9 cellular contexts compared by ENCODE assay signal in genomic region chr12:116672842-116673516, GRCh38.
DNase-seq lines count a peak whose midpoint lies in the region; ATAC-seq and TF ChIP-seq lines count a peak whose summit lies in the region.
"Had no signal": no experiment of that assay in that cellular context is flagged by ENCODE, and none has a peak within 500 bp of the region (broad histone marks: within the 10 kb centered on the region; RNA-seq: fewer than 3 reads in every experiment).

No MANE protein-coding gene starts in this region.

- in situ Hi-C loops in brain microvascular endothelial cell (cut with HindIII; ENCODE audit: low pct_ligation_motif_present, low sequenced_read_pairs) = no loop called here

- TF ChIP-seq CTCF in brain microvascular endothelial cell (IDR thresholded peaks at IDR 0.05; ENCODE audit: low read depth, low read length, missing control alignments) = no peak

- peak overlapping the region; percentile 10 for H3K4me3 ChIP-seq in naive thymus-derived CD4-positive, alpha-beta T cell (ENCODE audit: low read length)
- H3K4me3 ChIP-seq in brain microvascular endothelial cell (ENCODE audit: low read depth, low read length) = no peak overlapping the region
- H3K4me3 ChIP-seq: lung had no signal

- DNase-seq in MV-4-11 (lab: John Stamatoyannopoulos, UW) = peak; percentile 43
- peak in 6 of 9 donors; percentile 21 to 61 (median 45) for DNase-seq in naive thymus-derived CD4-positive, alpha-beta T cell
- no peak for DNase-seq in NCI-H2196 (lab: John Stamatoyannopoulos, UW; ENCODE audit: unreplicated experiment)
- DNase-seq in brain microvascular endothelial cell = no peak
- DNase-seq in dermis blood vessel endothelial cell = no peak
- DNase-seq: NK-92 treated with Interleukin-12 subunit alpha and Interleukin-12 subunit beta, amount 100 ng/mL, for 24 hours had no signal

- no peaks in the 10 kb centered on the region for H3K27me3 Mint-ChIP-seq in naive thymus-derived CD4-positive, alpha-beta T cell

- no peaks in the 10 kb centered on the region for H3K27me3 ChIP-seq in naive thymus-derived CD4-positive, alpha-beta T cell (ENCODE audit: control insufficient read depth in 2 of 2, insufficient read depth in 2 of 2, low read length in 2 of 2)
- H3K27me3 ChIP-seq in brain microvascular endothelial cell (replicated peaks) = no peaks in the 10 kb centered on the region

- no peaks in the 10 kb centered on the region for H3K36me3 Mint-ChIP-seq in naive thymus-derived CD4-positive, alpha-beta T cell

- peak overlapping the region; percentile 53 for H3K27ac ChIP-seq in naive thymus-derived CD4-positive, alpha-beta T cell (ENCODE audit: low read depth, low read length)
- no peak overlapping the region for H3K27ac ChIP-seq in brain microvascular endothelial cell

- POLR2A ChIA-PET in naive thymus-derived CD4-positive, alpha-beta T cell (lab: Charles Lee) = no interaction called here

- H3K4me1 ChIP-seq in naive thymus-derived CD4-positive, alpha-beta T cell (ENCODE audit: control insufficient read depth in 2 of 2, insufficient read depth in 2 of 2, low read length in 2 of 2) = peaks cover 12 to 21% of the 10 kb centered on the region in 2 donors

- peak overlapping the region; percentile 73 to 93 (median 89) for H3K4me3 Mint-ChIP-seq in naive thymus-derived CD4-positive, alpha-beta T cell

- peak; percentile 59 for ATAC-seq in GM18867 (IDR thresholded peaks at IDR 0.05; ENCODE audit: unreplicated experiment)
- ATAC-seq in HG02610 (IDR thresholded peaks at IDR 0.05; ENCODE audit: unreplicated experiment) = peak; percentile 35
- ATAC-seq in naive thymus-derived CD4-positive, alpha-beta T cell = peak; percentile 62

- no peaks in the 10 kb centered on the region for H3K9me3 ChIP-seq in naive thymus-derived CD4-positive, alpha-beta T cell (ENCODE audit: control insufficient read depth in 2 of 3, low read length in 3 of 3)

- peak overlapping the region; percentile 83 to 97 (median 93) for H3K27ac Mint-ChIP-seq in naive thymus-derived CD4-positive, alpha-beta T cell

- H3K9me3 Mint-ChIP-seq in naive thymus-derived CD4-positive, alpha-beta T cell = peaks cover 0 to 2% (median 0%) of the 10 kb centered on the region in 11 donors

- CTCF ChIA-PET in naive thymus-derived CD4-positive, alpha-beta T cell (lab: Charles Lee) = interaction anchor here (1.1 to 1.2 kb wide), 2 partner anchors 15 to 36 kb away, joined by 3 read pairs; no protein-coding TSS in a partner anchor

- intact Hi-C loops in naive thymus-derived CD4-positive, alpha-beta T cell (cut with micrococcal nuclease) = loop anchor here in 1 of 2 donors (2.0 kb wide), 2 partner anchors 114 to 396 kb away; partner anchors contain the start of genes MAP1LC3B2 and MED13L

- H3K4me1 Mint-ChIP-seq in naive thymus-derived CD4-positive, alpha-beta T cell = peaks cover 28 to 55% (median 43%) of the 10 kb centered on the region in 7 donors

- H3K36me3 ChIP-seq in naive thymus-derived CD4-positive, alpha-beta T cell (ENCODE audit: control insufficient read depth in 2 of 3, insufficient read depth in 3 of 3, low read length in 3 of 3) = no peaks in the 10 kb centered on the region
- H3K36me3 ChIP-seq in brain microvascular endothelial cell (replicated peaks) = no peaks in the 10 kb centered on the region

Comparison
In these comparisons a context has a peak if more than half of its experiments do, and no peak if none do; other contexts are left out.
1. DNase-seq: peak in MV-4-11 (single experiment) and naive thymus-derived CD4-positive, alpha-beta T cell (6 of 9); none in NCI-H2196 (single experiment), brain microvascular endothelial cell (single experiment) and dermis blood vessel endothelial cell (single experiment).
2. Peak in every context shown above with its lines, with median percentiles within 50 percentile points of each other: ATAC-seq.